In genomic region chr2:53437371-53437770, GRCh38 we compare ENCODE assay signal across 31 cellular contexts.
DNase-seq lines count a peak whose midpoint lies in the region; ATAC-seq, FAIRE-seq and TF ChIP-seq lines count a peak whose summit lies in the region.
"Had no signal": no experiment of that assay in that cellular context is flagged by ENCODE, and none has a peak within 500 bp of the region (broad histone marks: within the 10 kb centered on the region; RNA-seq: fewer than 3 reads in every experiment).

No MANE protein-coding gene starts in this region.

- no peaks in the 10 kb centered on the region for H3K9me3 Mint-ChIP-seq in WTC11
- H3K9me3 Mint-ChIP-seq: activated naive CD4-positive, alpha-beta T cell treated with anti-CD3 and anti-CD28 coated beads, Interleukin-2, amount 50 U/mL, for 24 hours; activated T-helper 17 cell treated with anti-CD3 and anti-CD28 coated beads, Interleukin-2, amount 50 U/mL, for 72 hours; CD8-positive, alpha-beta T cell; naive thymus-derived CD8-positive, alpha-beta T cell; stimulated activated effector memory CD8-positive, alpha-beta T cell treated with anti-CD3 and anti-CD28 coated beads, Interleukin-12 subunit alpha, Interleukin-12 subunit beta, amount 100 ng/mL, for 72 hours had no signal

- POLR2A ChIA-PET in PC-3 (lab: Charles Lee; ENCODE audit: unreplicated experiment) (no interaction called here), WTC11 (lab: Charles Lee) (no interaction called here)

- H3K36me3 Mint-ChIP-seq in WTC11 = no peaks in the 10 kb centered on the region
- H3K36me3 Mint-ChIP-seq: activated naive CD4-positive, alpha-beta T cell treated with anti-CD3 and anti-CD28 coated beads, Interleukin-2, amount 50 U/mL, for 24 hours; CD8-positive, alpha-beta T cell; naive thymus-derived CD8-positive, alpha-beta T cell; stimulated activated effector memory CD8-positive, alpha-beta T cell treated with anti-CD3 and anti-CD28 coated beads, Interleukin-12 subunit alpha, Interleukin-12 subunit beta, amount 100 ng/mL, for 72 hours had no signal

- H3K79me2 ChIP-seq in PC-3 (ENCODE audit: low read length) = no peaks in the 10 kb centered on the region

- ATAC-seq in PC-3 (no peak), HG03442 (IDR thresholded peaks at IDR 0.05; ENCODE audit: unreplicated experiment) (no peak), WTC11 (no peak)
- ATAC-seq: activated T-helper 17 cell treated with anti-CD3 and anti-CD28 coated beads, Interleukin-2, amount 50 U/mL, for 72 hours; CD8-positive, alpha-beta T cell; naive thymus-derived CD8-positive, alpha-beta T cell; stimulated activated effector memory CD8-positive, alpha-beta T cell treated with anti-CD3 and anti-CD28 coated beads, Interleukin-12 subunit alpha, Interleukin-12 subunit beta, amount 100 ng/mL, for 72 hours had no signal

- no peak overlapping the region for H2AFZ ChIP-seq in PC-3 (ENCODE audit: low read length)

- no peak overlapping the region for H3K9ac ChIP-seq in PC-3 (ENCODE audit: low read length)

- no peak for TF ChIP-seq POLR2A in vagina (IDR thresholded peaks at IDR 0.05)

- H3K4me1 ChIP-seq in PC-3 (ENCODE audit: insufficient read depth, low read length) (no peaks in the 10 kb centered on the region), vagina (no peaks in the 10 kb centered on the region)
- H3K4me1 ChIP-seq: BE2C had no signal

- H3K9me2 ChIP-seq in PC-3 (replicated peaks; ENCODE audit: low read length) = no peaks in the 10 kb centered on the region

- peak; percentile 71 for DNase-seq in HCEC 1CT
- DNase-seq in PC-3 = peak; percentile 12
- DNase-seq in bronchial epithelial cell (ENCODE audit: low read depth) = peak; percentile 32
- peak; percentile 59 for DNase-seq in myocyte (ENCODE audit: low read depth)
- no peak for DNase-seq in vagina (ENCODE audit: extremely low spot score in 2 of 2)
- DNase-seq in WTC11 (ENCODE audit: low spot score) = no peak
- DNase-seq in stimulated activated CD4-positive, alpha-beta T cell treated with anti-CD3 and anti-CD28 coated beads, Interleukin-2, amount 100 ng/mL, for 24 hours = no peak
- DNase-seq: activated CD4-positive, alpha-beta T cell treated with anti-CD3 and anti-CD28 coated beads for 4 hours; BE2C; caudate nucleus; CD8-positive, alpha-beta T cell; effector CD8-positive, alpha-beta T cell; foreskin fibroblast; heart left ventricle; KG1; naive thymus-derived CD8-positive, alpha-beta T cell; NCI-H2029; NCI-H345; nucleus accumbens; stimulated activated CD4-positive, alpha-beta T cell treated with anti-CD3 and anti-CD28 coated beads, Interleukin-15, amount 100 ng/mL, for 24 hours; SW 1271 had no signal

- TF ChIP-seq CTCF in PC-3 (conservative IDR thresholded peaks at IDR 0.05; ENCODE audit: low read depth, low read length) = no peak
- no peak for TF ChIP-seq CTCF in bronchial epithelial cell (IDR thresholded peaks at IDR 0.05; ENCODE audit: insufficient read depth, low read length, severe bottlenecking)
- TF ChIP-seq CTCF in vagina (IDR thresholded peaks at IDR 0.05) = no peak
- no peak for TF ChIP-seq CTCF in WTC11 (IDR thresholded peaks at IDR 0.05)

- FAIRE-seq in bronchial epithelial cell (lab: Jason Lieb, UNC) = no peak
- FAIRE-seq: GM12892, RCC 7860 had no signal

- no TSS peak for BruUV-seq in PC-3 (replicated peaks; lab: Mats Ljungman, UMichigan)

- H3K27me3 ChIP-seq in PC-3 (ENCODE audit: low read length) = no peaks in the 10 kb centered on the region
- H3K27me3 ChIP-seq in bronchial epithelial cell (ENCODE audit: control insufficient read depth, insufficient read depth, low read length) = no peaks in the 10 kb centered on the region
- H3K27me3 ChIP-seq in vagina = no peaks in the 10 kb centered on the region
- H3K27me3 ChIP-seq: BE2C, heart left ventricle, transverse colon had no signal

- CTCF ChIA-PET in PC-3 (lab: Charles Lee) (interaction anchor here (0.6 kb wide), 1 partner anchor 9 kb away, joined by 3 read pairs; no protein-coding TSS in a partner anchor), WTC11 (lab: Charles Lee) (no interaction called here)

- intact Hi-C loops in PC-3 (cut with micrococcal nuclease) (no loop called here), vagina (cut with DNase I) (no loop called here)

- H3K4me3 ChIP-seq in PC-3 (ENCODE audit: low read length) (no peak overlapping the region), bronchial epithelial cell (ENCODE audit: low read depth, low read length) (no peak overlapping the region), vagina (no peak overlapping the region)
- H3K4me3 ChIP-seq: coronary artery, heart left ventricle, transverse colon had no signal

- H3K27ac ChIP-seq in PC-3 (ENCODE audit: low read length) (no peak overlapping the region), vagina (no peak overlapping the region)
- H3K27ac ChIP-seq: coronary artery, epithelial cell of prostate, heart left ventricle, transverse colon had no signal

- H3K4me1 Mint-ChIP-seq in WTC11 = peaks cover 44% of the 10 kb centered on the region
- H3K4me1 Mint-ChIP-seq: activated naive CD4-positive, alpha-beta T cell treated with anti-CD3 and anti-CD28 coated beads, Interleukin-2, amount 50 U/mL, for 24 hours; activated T-helper 17 cell treated with anti-CD3 and anti-CD28 coated beads, Interleukin-2, amount 50 U/mL, for 72 hours; naive thymus-derived CD8-positive, alpha-beta T cell; stimulated activated effector memory CD8-positive, alpha-beta T cell treated with anti-CD3 and anti-CD28 coated beads, Interleukin-12 subunit alpha, Interleukin-12 subunit beta, amount 100 ng/mL, for 72 hours had no signal

- H3F3A ChIP-seq in PC-3 (ENCODE audit: low read length, unreplicated experiment) = no peaks in the 10 kb centered on the region

- no peak overlapping the region for H3K4me3 Mint-ChIP-seq in WTC11
- H3K4me3 Mint-ChIP-seq: activated naive CD4-positive, alpha-beta T cell treated with anti-CD3 and anti-CD28 coated beads, Interleukin-2, amount 50 U/mL, for 24 hours; activated T-helper 17 cell treated with anti-CD3 and anti-CD28 coated beads, Interleukin-2, amount 50 U/mL, for 72 hours; CD8-positive, alpha-beta T cell; naive thymus-derived CD8-positive, alpha-beta T cell; stimulated activated effector memory CD8-positive, alpha-beta T cell treated with anti-CD3 and anti-CD28 coated beads, Interleukin-12 subunit alpha, Interleukin-12 subunit beta, amount 100 ng/mL, for 72 hours had no signal

- H3K27me3 Mint-ChIP-seq in WTC11 (ENCODE audit: low read depth) = no peaks in the 10 kb centered on the region
- H3K27me3 Mint-ChIP-seq: progenitor cell of endocrine pancreas had no signal

- no peak overlapping the region for H3K4me2 ChIP-seq in PC-3 (ENCODE audit: low read length)

- no peaks in the 10 kb centered on the region for H3K36me3 ChIP-seq in PC-3 (ENCODE audit: low read depth, low read length)
- no peaks in the 10 kb centered on the region for H3K36me3 ChIP-seq in bronchial epithelial cell (ENCODE audit: control insufficient read depth, insufficient read depth, low read length)
- H3K36me3 ChIP-seq in vagina = no peaks in the 10 kb centered on the region
- H3K36me3 ChIP-seq: BE2C, heart left ventricle, transverse colon had no signal

- H3K9me3 ChIP-seq in PC-3 (ENCODE audit: low read length) (no peaks in the 10 kb centered on the region), vagina (no peaks in the 10 kb centered on the region)
- H3K9me3 ChIP-seq: BE2C, heart left ventricle, transverse colon had no signal

- H3K27ac Mint-ChIP-seq in WTC11 = no peak overlapping the region
- H3K27ac Mint-ChIP-seq: activated naive CD4-positive, alpha-beta T cell treated with anti-CD3 and anti-CD28 coated beads, Interleukin-2, amount 50 U/mL, for 24 hours; activated T-helper 17 cell treated with anti-CD3 and anti-CD28 coated beads, Interleukin-2, amount 50 U/mL, for 72 hours; CD8-positive, alpha-beta T cell; naive thymus-derived CD8-positive, alpha-beta T cell; progenitor cell of endocrine pancreas; stimulated activated effector memory CD8-positive, alpha-beta T cell treated with anti-CD3 and anti-CD28 coated beads, Interleukin-12 subunit alpha, Interleukin-12 subunit beta, amount 100 ng/mL, for 72 hours had no signal

- no peaks in the 10 kb centered on the region for H4K20me1 ChIP-seq in PC-3 (ENCODE audit: low read length)

TF ChIP-seq in WTC11, 78 proteins besides CTCF, POLR2A, EP300 and RAD21 (continues in another document):
- no peak for TF ChIP-seq ZNF512 (CRISPR knock-in tag; IDR thresholded peaks at IDR 0.05; ENCODE audit: borderline replicate concordance)
- TF ChIP-seq E2F4 (CRISPR knock-in tag; IDR thresholded peaks at IDR 0.05; ENCODE audit: borderline replicate concordance, low read depth) = no peak

Comparison
In these comparisons a context has a peak if more than half of its experiments do, and no peak if none do; other contexts are left out.
1. DNase-seq: peak in HCEC 1CT (single experiment), PC-3 (single experiment), bronchial epithelial cell (single experiment) and myocyte (single experiment); none in vagina (0 of 2), WTC11 (single experiment) and stimulated activated CD4-positive, alpha-beta T cell treated with anti-CD3 and anti-CD28 coated beads, Interleukin-2, amount 100 ng/mL, for 24 hours (0 of 2).